Comparison of ENCODE assay signal across 18 cellular contexts in genomic region chr17:58734811-58735210, GRCh38. TPM values are rescaled to one million over a fixed set of nuclear protein-coding genes. Genes with fewer than 3 reads are reported as not detected.
DNase-seq lines count a peak whose midpoint lies in the region; ATAC-seq, FAIRE-seq and TF ChIP-seq lines count a peak whose summit lies in the region.
"Had no signal": no experiment of that assay in that cellular context is flagged by ENCODE, and none has a peak within 500 bp of the region (broad histone marks: within the 10 kb centered on the region; RNA-seq: fewer than 3 reads in every experiment).

No MANE protein-coding gene starts in this region.

- no peak overlapping the region for H3K23ac ChIP-seq in IMR-90 (ENCODE audit: low read depth, low read length)

- intact Hi-C loops in IMR-90 (cut with micrococcal nuclease): no loop called here

- no peaks in the 10 kb centered on the region for H3K27me3 ChIP-seq in CD4-positive, CD25-positive, alpha-beta regulatory T cell (ENCODE audit: control insufficient read depth, insufficient read depth, low read length)
- H3K27me3 ChIP-seq in IMR-90 (ENCODE audit: control insufficient read depth, insufficient read depth, low read length): no peaks in the 10 kb centered on the region
- no peaks in the 10 kb centered on the region for H3K27me3 ChIP-seq in endodermal cell (ENCODE audit: control insufficient read depth, insufficient read depth, low read length, poor library complexity, severe bottlenecking)
- H3K27me3 ChIP-seq: BE2C had no signal

- H2AK9ac ChIP-seq in IMR-90 (replicated peaks; ENCODE audit: low read depth, low read length, poor library complexity): no peak overlapping the region

- no peaks in the 10 kb centered on the region for H3K4me1 Mint-ChIP-seq in CD4-positive, CD25-positive, alpha-beta regulatory T cell
- H3K4me1 Mint-ChIP-seq in endodermal cell: no peaks in the 10 kb centered on the region

- no peak overlapping the region for H2BK120ac ChIP-seq in IMR-90 (ENCODE audit: low read depth, low read length)

- no peaks in the 10 kb centered on the region for H3K9me1 ChIP-seq in IMR-90 (ENCODE audit: insufficient read depth, low read length)

- H4K8ac ChIP-seq in IMR-90 (ENCODE audit: low read depth in 2 of 2, low read length in 2 of 2): no peak overlapping the region

- H2BK20ac ChIP-seq in IMR-90 (ENCODE audit: low read depth, low read length): no peak overlapping the region

- in situ Hi-C loops in IMR-90 (cut with MboI; ENCODE audit: low sequenced_read_pairs): no loop called here

- H4K91ac ChIP-seq in IMR-90 (ENCODE audit: insufficient read depth, low read depth, low read length): no peak overlapping the region

- H3K9ac ChIP-seq in IMR-90 (ENCODE audit: low read depth, low read length) (no peak overlapping the region), endodermal cell (ENCODE audit: extremely low read depth, low read length, poor library complexity, severe bottlenecking) (no peak overlapping the region)

- no peak for TF ChIP-seq CTCF in A549 (IDR thresholded peaks at IDR 0.05)
- TF ChIP-seq CTCF in IMR-90 (conservative IDR thresholded peaks at IDR 0.05; ENCODE audit: low read depth, low read length): no peak
- TF ChIP-seq CTCF in endodermal cell (conservative IDR thresholded peaks at IDR 0.05): no peak

- H3K27ac Mint-ChIP-seq in CD4-positive, CD25-positive, alpha-beta regulatory T cell: peak overlapping the region in 2 of 3 donors; percentile 35 to 38
- H3K27ac Mint-ChIP-seq in endodermal cell: peak overlapping the region; percentile 21
- H3K27ac Mint-ChIP-seq: HFFc6 had no signal

- no peak for ATAC-seq in A549
- ATAC-seq in CD4-positive, CD25-positive, alpha-beta regulatory T cell (ENCODE audit: low read depth in 2 of 2): no peak
- ATAC-seq in IMR-90 (ENCODE audit: low read depth): no peak
- ATAC-seq in GM21381 (IDR thresholded peaks at IDR 0.05; ENCODE audit: unreplicated experiment): no peak
- ATAC-seq: CD8-positive, alpha-beta T cell; HCT116 had no signal

- no peak overlapping the region for H3K18ac ChIP-seq in IMR-90 (ENCODE audit: low read depth, low read length)

- no peak overlapping the region for H3K14ac ChIP-seq in IMR-90 (replicated peaks; ENCODE audit: low read depth, low read length)

- 82% methylated on average over 3 of the region's 3 CpGs for WGBS in A549 (ENCODE audit: missing lambda C conversion rate)
- no CpG with 5 or more reads among the region's 3 CpGs for WGBS in IMR-90 (ENCODE audit: extremely low coverage in 2 of 2, insufficient read length in 1 of 2), 2 experiments
- 80 to 96% methylated on average over 2 of the region's 3 CpGs for WGBS in endodermal cell (ENCODE audit: insufficient coverage in 1 of 2, insufficient read length in 1 of 2), 2 experiments

- no peak for TF ChIP-seq EP300 in A549 (IDR thresholded peaks at IDR 0.05)

- H3K4me1 ChIP-seq in A549: no peaks in the 10 kb centered on the region
- H3K4me1 ChIP-seq in CD4-positive, CD25-positive, alpha-beta regulatory T cell (ENCODE audit: control insufficient read depth, insufficient read depth, low read length, poor library complexity, severe bottlenecking): no peaks in the 10 kb centered on the region
- H3K4me1 ChIP-seq in IMR-90 (ENCODE audit: control insufficient read depth, insufficient read depth, low read length): no peaks in the 10 kb centered on the region
- no peaks in the 10 kb centered on the region for H3K4me1 ChIP-seq in endodermal cell (ENCODE audit: control insufficient read depth, insufficient read depth, low read length)
- H3K4me1 ChIP-seq: BE2C had no signal

- no peak overlapping the region for H2BK15ac ChIP-seq in IMR-90 (ENCODE audit: low read depth, low read length)

- no peaks in the 10 kb centered on the region for H3K9me3 Mint-ChIP-seq in CD4-positive, CD25-positive, alpha-beta regulatory T cell
- no peaks in the 10 kb centered on the region for H3K9me3 Mint-ChIP-seq in endodermal cell
- H3K9me3 Mint-ChIP-seq: CD8-positive, alpha-beta T cell; HFFc6 had no signal

- no peak for FAIRE-seq in A549 (lab: Jason Lieb, UNC)
- FAIRE-seq: HTR-8/SVneo had no signal

- dilution Hi-C loops in IMR-90 (cut with HindIII; ENCODE audit: low sequenced_read_pairs, unreplicated experiment): no loop called here

- TF ChIP-seq POLR2A in A549 (IDR thresholded peaks at IDR 0.05; ENCODE audit: low read length): no peak
- TF ChIP-seq POLR2A in IMR-90 (IDR thresholded peaks at IDR 0.05; ENCODE audit: low read depth, low read length): no peak

- H3K36me3 Mint-ChIP-seq in CD4-positive, CD25-positive, alpha-beta regulatory T cell: peaks cover 5% of the 10 kb centered on the region
- H3K36me3 Mint-ChIP-seq in endodermal cell (ENCODE audit: low read depth): no peaks in the 10 kb centered on the region

- H3K4me3 ChIP-seq in A549 (no peak overlapping the region), IMR-90 (ENCODE audit: insufficient read depth, low read depth, low read length) (no peak overlapping the region), endodermal cell (ENCODE audit: low read length) (no peak overlapping the region)
- H3K4me3 ChIP-seq in CD4-positive, CD25-positive, alpha-beta regulatory T cell (ENCODE audit: low read depth, low read length): no peak overlapping the region

- no peak for TF ChIP-seq RAD21 in A549 (conservative IDR thresholded peaks at IDR 0.05 in 1 of 2, IDR thresholded peaks at IDR 0.05 in 1 of 2)
- no peak for TF ChIP-seq RAD21 in IMR-90 (IDR thresholded peaks at IDR 0.05; ENCODE audit: low read length)

- no peak overlapping the region for H3K4ac ChIP-seq in IMR-90 (ENCODE audit: low read depth, low read length)

- POLR2A ChIA-PET in A549 (lab: Yijun Ruan, JAX) (no interaction called here), IMR-90 (lab: Charles Lee; ENCODE audit: unreplicated experiment) (no interaction called here)

- H4K5ac ChIP-seq in IMR-90 (ENCODE audit: low read depth, low read length): no peak overlapping the region

- no peaks in the 10 kb centered on the region for H4K20me1 ChIP-seq in IMR-90 (ENCODE audit: insufficient read depth, low read length)

- no TSS peak for BruUV-seq in IMR-90 (replicated peaks; lab: Mats Ljungman, UMichigan)

- no peaks in the 10 kb centered on the region for H3K27me3 Mint-ChIP-seq in CD4-positive, CD25-positive, alpha-beta regulatory T cell
- H3K27me3 Mint-ChIP-seq in endodermal cell (ENCODE audit: insufficient read depth): no peaks in the 10 kb centered on the region

- H3K27ac ChIP-seq in A549: peak overlapping the region in 1 of 2 experiments; percentile 39; a peak in 3 of 6 replicates
- no peak overlapping the region for H3K27ac ChIP-seq in CD4-positive, CD25-positive, alpha-beta regulatory T cell (ENCODE audit: insufficient read depth, low read length, poor library complexity, severe bottlenecking)
- no peak overlapping the region for H3K27ac ChIP-seq in IMR-90 (ENCODE audit: insufficient read depth, low read length)
- no peak overlapping the region for H3K27ac ChIP-seq in endodermal cell (ENCODE audit: low read depth, low read length)

- no peak overlapping the region for H2BK5ac ChIP-seq in IMR-90 (ENCODE audit: low read depth, low read length, poor library complexity, severe bottlenecking)

- no peak overlapping the region for H3K56ac ChIP-seq in IMR-90 (ENCODE audit: extremely low read depth, insufficient read depth, low read length)

- H3K36me3 ChIP-seq in CD4-positive, CD25-positive, alpha-beta regulatory T cell (ENCODE audit: control insufficient read depth, insufficient read depth, low read length): peaks cover 8% of the 10 kb centered on the region
- H3K36me3 ChIP-seq in IMR-90 (ENCODE audit: control insufficient read depth, insufficient read depth, low read length) (no peaks in the 10 kb centered on the region), endodermal cell (ENCODE audit: control insufficient read depth, insufficient read depth, low read length) (no peaks in the 10 kb centered on the region)

- DNase-seq in A549 (ENCODE audit: low read depth in 1 of 2, low spot score in 1 of 2) (no peak), IMR-90 (no peak), endodermal cell (no peak), midbrain (lab: John Stamatoyannopoulos, UW) (no peak), HCEC 1CT (no peak)
- DNase-seq in CD4-positive, CD25-positive, alpha-beta regulatory T cell: no peak
- DNase-seq: ACHN; BE2C; C1 segment of cervical spinal cord; Calu3; CD8-positive, alpha-beta T cell; DMS79 treated with DMSO at 0.1 percent for 48 hours; GF-D8; HFFc6 had no signal

- CTCF ChIA-PET in A549 (lab: Yijun Ruan, JAX): interaction anchor here (0.6 to 1.5 kb wide), 5 partner anchors 10 to 355 kb away, joined by 4 to 5 read pairs (median 5); no protein-coding TSS in a partner anchor
- CTCF ChIA-PET in IMR-90 (lab: Yijun Ruan, JAX): no interaction called here

- no peak overlapping the region for H3K4me3 Mint-ChIP-seq in CD4-positive, CD25-positive, alpha-beta regulatory T cell
- H3K4me3 Mint-ChIP-seq in endodermal cell: no peak overlapping the region
- H3K4me3 Mint-ChIP-seq: CD8-positive, alpha-beta T cell; HFFc6 had no signal

- no peaks in the 10 kb centered on the region for H3K9me3 ChIP-seq in A549
- no peaks in the 10 kb centered on the region for H3K9me3 ChIP-seq in CD4-positive, CD25-positive, alpha-beta regulatory T cell (ENCODE audit: control insufficient read depth in 2 of 2, low read length in 2 of 2)
- H3K9me3 ChIP-seq in IMR-90 (ENCODE audit: control insufficient read depth, insufficient read depth, low read length): no peaks in the 10 kb centered on the region
- H3K9me3 ChIP-seq in endodermal cell (ENCODE audit: control insufficient read depth, low read length): no peaks in the 10 kb centered on the region
- H3K9me3 ChIP-seq: BE2C had no signal

- H2AK5ac ChIP-seq in IMR-90 (ENCODE audit: low read depth, low read length): no peak overlapping the region

- no peaks in the 10 kb centered on the region for H3K79me1 ChIP-seq in IMR-90 (ENCODE audit: low read depth in 1 of 2, low read length in 2 of 2)

- H3K4me2 ChIP-seq in A549: no peak overlapping the region
- no peak overlapping the region for H3K4me2 ChIP-seq in IMR-90 (ENCODE audit: low read depth, low read length)

- H2AFZ ChIP-seq in IMR-90 (replicated peaks; ENCODE audit: low read length, poor library complexity): no peak overlapping the region

RNA-seq across cellular contexts. Expression of gene PPM1E, which starts 20.8 kb away (rescaled TPM):
- polyA plus RNA-seq in A549 (2011; rRNA removed): 0.25 and 0.26 TPM in 2 replicates
- polyA plus RNA-seq in A549 (2012; cell fraction: cytosol; rRNA removed): 0.01 TPM in 2 replicates
- 0.01 TPM in 2 replicates for polyA plus RNA-seq in A549 (2012; cell fraction: nucleus; rRNA removed)
- 0.05 to 0.09 TPM (median 0.08 TPM) in 3 replicates for polyA plus RNA-seq in A549 (2017; fragmentation: RNase III; extraction: RNeasy Plus Mini Kit Qiagen cat#74134 plus additional on column Dnase treatment)
- polyA minus RNA-seq in A549 (2011; rRNA and poly(A)+ RNA removed): 0.12 and 0.19 TPM in 2 replicates
- not detected for total RNA-seq in CD4-positive, CD25-positive, alpha-beta regulatory T cell
- not detected for polyA plus RNA-seq in CD4-positive, CD25-positive, alpha-beta regulatory T cell
- total RNA-seq in IMR-90 (2012; rRNA removed): under 0.01 TPM in 2 replicates
- 0.03 and 0.05 TPM in 2 replicates for polyA plus RNA-seq in IMR-90 (2012; rRNA removed)
- polyA plus RNA-seq in IMR-90 (2012; cell fraction: cytosol; rRNA removed): 0.01 and 0.02 TPM in 2 replicates
- polyA plus RNA-seq in IMR-90 (2012; cell fraction: nucleus; rRNA removed; ENCODE audit: low replicate concordance): 0.07 TPM in 1 of 2 replicates, not detected in the other
- 1 to 10 TPM; 1.4 to 2.2 TPM for total RNA-seq in endodermal cell
- polyA plus RNA-seq in endodermal cell (2013, experiment 1 of 2): 12.0 TPM
- polyA plus RNA-seq in endodermal cell (2013, experiment 2 of 2): 11.7 TPM
- total RNA-seq: CD8-positive, alpha-beta T cell; HFFc6 had no signal

RNA-seq across cellular contexts. Expression of gene RAD51C, which starts 42.4 kb away (rescaled TPM):
- polyA plus RNA-seq in A549 (2011; rRNA removed) (96.7 and 121 TPM in 2 replicates), A549 (2017; fragmentation: RNase III; extraction: RNeasy Plus Mini Kit Qiagen cat#74134 plus additional on column Dnase treatment) (83.4 to 96.0 TPM (median 91.3 TPM) in 3 replicates), IMR-90 (2012; rRNA removed) (21.4 and 28.3 TPM in 2 replicates)
- 46.0 and 55.9 TPM in 2 replicates for polyA plus RNA-seq in A549 (2012; cell fraction: cytosol; rRNA removed)
- 15.0 and 24.2 TPM in 2 replicates for polyA plus RNA-seq in A549 (2012; cell fraction: nucleus; rRNA removed)
- 21.7 and 26.4 TPM in 2 replicates for polyA minus RNA-seq in A549 (2011; rRNA and poly(A)+ RNA removed)
- total RNA-seq in CD4-positive, CD25-positive, alpha-beta regulatory T cell: 12.7 TPM
- 10 to 100 TPM; 49.2 to 89.3 (median 56.3) TPM for polyA plus RNA-seq in CD4-positive, CD25-positive, alpha-beta regulatory T cell
- total RNA-seq in IMR-90 (2012; rRNA removed) (21.1 and 28.6 TPM in 2 replicates), endodermal cell (10 to 100 TPM; 18.0 to 26.5 TPM)
- polyA plus RNA-seq in IMR-90 (2012; cell fraction: cytosol; rRNA removed): 4.9 and 5.6 TPM in 2 replicates
- polyA plus RNA-seq in IMR-90 (2012; cell fraction: nucleus; rRNA removed; ENCODE audit: low replicate concordance): 2.0 and 8.6 TPM in 2 replicates
- 26.4 TPM for polyA plus RNA-seq in endodermal cell (2013, experiment 1 of 2)
- 29.8 TPM for polyA plus RNA-seq in endodermal cell (2013, experiment 2 of 2)

RNA-seq across cellular contexts. Expression of gene TEX14, which starts 43.0 kb away (rescaled TPM):
- polyA plus RNA-seq in A549 (2011; rRNA removed) (0.12 TPM in 2 replicates), A549 (2017; fragmentation: RNase III; extraction: RNeasy Plus Mini Kit Qiagen cat#74134 plus additional on column Dnase treatment) (0.03 to 0.08 TPM (median 0.04 TPM) in 3 replicates), IMR-90 (2012; rRNA removed) (not detected in 2 replicates)
- 0.04 and 0.05 TPM in 2 replicates for polyA plus RNA-seq in A549 (2012; cell fraction: cytosol; rRNA removed)
- polyA plus RNA-seq in A549 (2012; cell fraction: nucleus; rRNA removed): 0.04 and 0.07 TPM in 2 replicates
- 0.04 and 0.05 TPM in 2 replicates for polyA minus RNA-seq in A549 (2011; rRNA and poly(A)+ RNA removed)
- 1.8 TPM for total RNA-seq in CD4-positive, CD25-positive, alpha-beta regulatory T cell
- under 1 TPM in 2 of 4 donors, not detected in 2; 0.05 to 0.37 TPM for polyA plus RNA-seq in CD4-positive, CD25-positive, alpha-beta regulatory T cell
- total RNA-seq in IMR-90 (2012; rRNA removed) (not detected in 2 replicates), endodermal cell (under 1 TPM; 0.09 to 0.18 TPM)
- polyA plus RNA-seq in IMR-90 (2012; cell fraction: cytosol; rRNA removed): not detected in 2 replicates
- 0.01 and 0.02 TPM in 2 replicates for polyA plus RNA-seq in IMR-90 (2012; cell fraction: nucleus; rRNA removed; ENCODE audit: low replicate concordance)
- polyA plus RNA-seq in endodermal cell (2013, experiment 1 of 2): 0.32 TPM
- 0.62 TPM for polyA plus RNA-seq in endodermal cell (2013, experiment 2 of 2)
- total RNA-seq: H4 had no signal
